Comparison of ENCODE assay signal across 7 cellular contexts in the genomic region with DNA sequence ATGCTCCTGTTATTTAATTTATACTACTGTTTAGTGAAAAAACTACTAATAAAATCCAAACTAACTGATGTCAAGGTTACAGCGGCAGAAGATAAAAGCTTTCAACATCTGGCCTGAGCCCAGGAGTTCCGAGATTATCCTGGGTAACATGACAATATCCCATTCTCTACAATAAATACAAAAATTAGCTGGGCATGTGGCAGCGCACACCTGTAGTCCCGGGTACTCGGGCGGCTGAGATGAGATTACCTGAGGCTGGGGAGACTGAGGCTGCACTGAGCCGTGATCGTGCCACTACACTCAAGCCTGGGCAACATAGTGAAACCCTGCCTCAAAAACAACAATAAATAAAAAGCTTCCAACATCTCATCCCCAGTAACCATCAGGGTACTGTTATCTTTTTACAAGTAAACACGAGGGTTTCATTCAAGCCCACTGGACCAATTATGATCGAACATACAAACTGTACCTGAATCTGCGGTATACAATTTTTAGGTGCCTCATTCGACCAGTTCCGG. TPM values are rescaled to one million over a fixed set of nuclear protein-coding genes. Genes with fewer than 3 reads are reported as not detected.
DNase-seq lines count a peak whose midpoint lies in the region; ATAC-seq and TF ChIP-seq lines count a peak whose summit lies in the region.

No MANE protein-coding gene starts in this region.

- H3K9me2 ChIP-seq in HCT116 (ENCODE audit: insufficient read depth): no peaks in the 10 kb centered on the region

- TF ChIP-seq POLR2A in HCT116 (IDR thresholded peaks at IDR 0.05; ENCODE audit: borderline replicate concordance, extremely low read depth, insufficient read depth, insufficient read length): no peak

- peaks cover 63% of the 10 kb centered on the region for H3K79me2 ChIP-seq in HCT116 (ENCODE audit: insufficient read depth, low read length)

- intact Hi-C loops in HCT116 (cut with micrococcal nuclease): no loop called here

- ATAC-seq in HCT116: no peak
- ATAC-seq in stimulated activated effector memory CD8-positive, alpha-beta T cell treated with anti-CD3 and anti-CD28 coated beads, Interleukin-12 subunit alpha, Interleukin-12 subunit beta, amount 100 ng/mL, for 72 hours: no peak
- ATAC-seq in GM21381 (IDR thresholded peaks at IDR 0.05; ENCODE audit: unreplicated experiment): no peak

- H3K9ac ChIP-seq in HCT116 (ENCODE audit: low read length): peak overlapping the region; percentile 97

- H2AFZ ChIP-seq in HCT116 (ENCODE audit: low read depth, low read length, poor library complexity, severe bottlenecking): no peak overlapping the region

- H3K4me3 ChIP-seq in HCT116 (replicated peaks in 1 of 2; ENCODE audit: low read depth in 1 of 2, low read length in 2 of 2) (peak overlapping the region; percentile 86 to 100), iPS DF 6.9 (ENCODE audit: low read length) (peak overlapping the region; percentile 93; the same call in 1 of the 2 replicates)

- H3K9me3 ChIP-seq in HCT116 (ENCODE audit: control insufficient read depth in 1 of 2, insufficient read depth in 1 of 2, low read depth in 1 of 2, low read length in 2 of 2) (no peaks in the 10 kb centered on the region), iPS DF 6.9 (ENCODE audit: control insufficient read depth, insufficient read depth, low read length) (no peaks in the 10 kb centered on the region)

- no peak for TF ChIP-seq CTCF in HCT116 (IDR thresholded peaks at IDR 0.05 in 2 of 3, conservative IDR thresholded peaks at IDR 0.05 in 1 of 3; ENCODE audit: borderline replicate concordance in 1 of 3, insufficient read depth in 1 of 3, low read depth in 2 of 3, low read length in 2 of 3)

- H3K4me2 ChIP-seq in HCT116 (ENCODE audit: low read length): peak overlapping the region; percentile 68

- peaks cover 76% of the 10 kb centered on the region for H3K4me1 Mint-ChIP-seq in activated CD4-positive, alpha-beta memory T cell treated with anti-CD3 and anti-CD28 coated beads, Interleukin-2, amount 10 ng/mL, durations not matched to agents 7 days and 5 days
- H3K4me1 Mint-ChIP-seq in stimulated activated effector memory CD8-positive, alpha-beta T cell treated with anti-CD3 and anti-CD28 coated beads, Interleukin-12 subunit alpha, Interleukin-12 subunit beta, amount 100 ng/mL, for 72 hours: peaks cover 47% of the 10 kb centered on the region

- peaks cover 47% of the 10 kb centered on the region; the same call in 1 of the 2 replicates for H4K20me1 ChIP-seq in HCT116 (ENCODE audit: insufficient read depth)

- TF ChIP-seq RAD21 in HCT116 (IDR thresholded peaks at IDR 0.05; ENCODE audit: low read depth): no peak

- no TSS peak for BruUV-seq in HCT116 (replicated peaks; lab: Mats Ljungman, UMichigan)

- DNase-seq in HCT116 (ENCODE audit: low read depth, low spot score): no peak
- no peak for DNase-seq in activated CD4-positive, alpha-beta memory T cell treated with anti-CD3 and anti-CD28 coated beads, Interleukin-2, amount 10 ng/mL, durations not matched to agents 7 days and 5 days
- no peak for DNase-seq in iPS DF 6.9 (ENCODE audit: low read depth, low spot score)
- DNase-seq in stimulated activated effector memory CD8-positive, alpha-beta T cell treated with anti-CD3 and anti-CD28 coated beads, Interleukin-12 subunit alpha, Interleukin-12 subunit beta, amount 100 ng/mL, for 72 hours (ENCODE audit: low spot score in 2 of 2): no peak
- no peak for DNase-seq in NCI-H2029 (lab: John Stamatoyannopoulos, UW)
- DNase-seq in anterior cingulate cortex (lab: John Stamatoyannopoulos, UW): no peak

- H3K27ac Mint-ChIP-seq in activated CD4-positive, alpha-beta memory T cell treated with anti-CD3 and anti-CD28 coated beads, Interleukin-2, amount 10 ng/mL, durations not matched to agents 7 days and 5 days: peak overlapping the region; percentile 98
- peak overlapping the region; percentile 98 for H3K27ac Mint-ChIP-seq in stimulated activated effector memory CD8-positive, alpha-beta T cell treated with anti-CD3 and anti-CD28 coated beads, Interleukin-12 subunit alpha, Interleukin-12 subunit beta, amount 100 ng/mL, for 72 hours

- no peaks in the 10 kb centered on the region for H3K27me3 Mint-ChIP-seq in activated CD4-positive, alpha-beta memory T cell treated with anti-CD3 and anti-CD28 coated beads, Interleukin-2, amount 10 ng/mL, durations not matched to agents 7 days and 5 days

- H3K4me3 Mint-ChIP-seq in activated CD4-positive, alpha-beta memory T cell treated with anti-CD3 and anti-CD28 coated beads, Interleukin-2, amount 10 ng/mL, durations not matched to agents 7 days and 5 days: peak overlapping the region; percentile 99
- peak overlapping the region; percentile 90 for H3K4me3 Mint-ChIP-seq in stimulated activated effector memory CD8-positive, alpha-beta T cell treated with anti-CD3 and anti-CD28 coated beads, Interleukin-12 subunit alpha, Interleukin-12 subunit beta, amount 100 ng/mL, for 72 hours

- CTCF ChIA-PET in HCT116 (lab: Charles Lee): interaction anchor here (0.9 kb wide), 1 partner anchor 35 kb away, joined by 3 read pairs; no protein-coding TSS in a partner anchor
- CTCF ChIA-PET in activated CD4-positive, alpha-beta memory T cell treated with anti-CD3 and anti-CD28 coated beads, Interleukin-2, amount 10 ng/mL, durations not matched to agents 7 days and 5 days (lab: Charles Lee): interaction anchor here (1.9 kb wide), 1 partner anchor 78 kb away, joined by 4 read pairs; a partner anchor contains a TSS

- peaks cover 7 to 21% of the 10 kb centered on the region in 2 experiments; a peak in 3 of 4 replicates for H3K4me1 ChIP-seq in HCT116 (ENCODE audit: control insufficient read depth in 1 of 2, insufficient read depth in 2 of 2, low read length in 2 of 2)
- H3K4me1 ChIP-seq in iPS DF 6.9 (ENCODE audit: control insufficient read depth, insufficient read depth, low read length): no peaks in the 10 kb centered on the region

- RAD21 ChIA-PET in HCT116 (lab: Charles Lee; ENCODE audit: low non-redundant PET in 1 of 2, low total read pairs in 2 of 2, uncharacterized antibody in 2 of 2, unreplicated experiment in 2 of 2): no interaction called here

- WGBS in iPS DF 6.9 (ENCODE audit: insufficient coverage, insufficient read length): no CpG with 5 or more reads among the region's 13 CpGs

- no peaks in the 10 kb centered on the region for H3K27me3 ChIP-seq in HCT116 (ENCODE audit: insufficient read depth, low read length)
- H3K27me3 ChIP-seq in iPS DF 6.9 (ENCODE audit: control insufficient read depth, insufficient read depth, low read length): no peaks in the 10 kb centered on the region

- peaks cover 67% of the 10 kb centered on the region for H3K36me3 Mint-ChIP-seq in activated CD4-positive, alpha-beta memory T cell treated with anti-CD3 and anti-CD28 coated beads, Interleukin-2, amount 10 ng/mL, durations not matched to agents 7 days and 5 days (ENCODE audit: low read depth)
- peaks cover 69% of the 10 kb centered on the region for H3K36me3 Mint-ChIP-seq in stimulated activated effector memory CD8-positive, alpha-beta T cell treated with anti-CD3 and anti-CD28 coated beads, Interleukin-12 subunit alpha, Interleukin-12 subunit beta, amount 100 ng/mL, for 72 hours

- peaks cover 47 to 57% of the 10 kb centered on the region in 2 experiments for H3K36me3 ChIP-seq in HCT116 (ENCODE audit: control insufficient read depth in 1 of 2, insufficient read depth in 2 of 2, low read length in 2 of 2)
- H3K36me3 ChIP-seq in iPS DF 6.9 (ENCODE audit: control insufficient read depth, insufficient read depth, low read length): peaks cover 44% of the 10 kb centered on the region; the same call in 1 of the 2 replicates

- H3K27ac ChIP-seq in HCT116 (ENCODE audit: low read depth, low read length): peak overlapping the region; percentile 94; the same call in 1 of the 2 replicates
- H3K27ac ChIP-seq in iPS DF 6.9 (ENCODE audit: low read length): no peak overlapping the region

- no peaks in the 10 kb centered on the region for H3K9me3 Mint-ChIP-seq in activated CD4-positive, alpha-beta memory T cell treated with anti-CD3 and anti-CD28 coated beads, Interleukin-2, amount 10 ng/mL, durations not matched to agents 7 days and 5 days
- H3K9me3 Mint-ChIP-seq in stimulated activated effector memory CD8-positive, alpha-beta T cell treated with anti-CD3 and anti-CD28 coated beads, Interleukin-12 subunit alpha, Interleukin-12 subunit beta, amount 100 ng/mL, for 72 hours: no peaks in the 10 kb centered on the region

- POLR2A ChIA-PET in HCT116 (lab: Charles Lee): interaction anchor here (1.1 kb wide), 1 partner anchor 9 kb away, joined by 3 read pairs; no protein-coding TSS in a partner anchor
- POLR2A ChIA-PET in activated CD4-positive, alpha-beta memory T cell treated with anti-CD3 and anti-CD28 coated beads, Interleukin-2, amount 10 ng/mL, durations not matched to agents 7 days and 5 days (lab: Charles Lee): interaction anchor here (1.0 to 4.5 kb wide), 7 partner anchors 9 to 1037 kb away, joined by 3 to 19 read pairs (median 9); a partner anchor contains a TSS

TF ChIP-seq in HCT116, 20 proteins besides CTCF, POLR2A, EP300 and RAD21 (continues in another document):
- TF ChIP-seq YY1 (IDR thresholded peaks at IDR 0.05; ENCODE audit: extremely low read depth, insufficient replicate concordance, low read depth, low read length) (no peak), POLR2AphosphoS5 (IDR thresholded peaks at IDR 0.05; ENCODE audit: low read depth, low read length) (no peak; the same call in 1 of the 2 replicates), ZNF274 (IDR thresholded peaks at IDR 0.05; ENCODE audit: low read depth, low read length) (no peak)

RNA-seq across cellular contexts. Expression of a gene that starts 1.3 kb away (rescaled TPM):
- total RNA-seq in HCT116 (2021; ENCODE audit: unreplicated experiment): 1,279 TPM
- 5,000 and 5,239 TPM in 2 replicates for polyA plus RNA-seq in HCT116 (2012)
- 1,000 to 10,000 TPM; 1,494 to 1,565 TPM for total RNA-seq in activated CD4-positive, alpha-beta memory T cell treated with anti-CD3 and anti-CD28 coated beads, Interleukin-2, amount 10 ng/mL, durations not matched to agents 7 days and 5 days

RNA-seq across cellular contexts. Expression of a gene that starts 7.4 kb away (rescaled TPM):
- total RNA-seq in HCT116 (2021; ENCODE audit: unreplicated experiment): not detected
- polyA plus RNA-seq in HCT116 (2012): 0.01 and 0.03 TPM in 2 replicates
- total RNA-seq in activated CD4-positive, alpha-beta memory T cell treated with anti-CD3 and anti-CD28 coated beads, Interleukin-2, amount 10 ng/mL, durations not matched to agents 7 days and 5 days: 1 to 10 TPM; 4.4 to 4.6 TPM

RNA-seq across cellular contexts. Expression of a gene that starts 35.6 kb away (rescaled TPM):
- total RNA-seq in HCT116 (2021; ENCODE audit: unreplicated experiment): 53.5 TPM
- polyA plus RNA-seq in HCT116 (2012): 16.5 and 18.9 TPM in 2 replicates
- 10 to 100 TPM; 76.6 to 77.7 TPM for total RNA-seq in activated CD4-positive, alpha-beta memory T cell treated with anti-CD3 and anti-CD28 coated beads, Interleukin-2, amount 10 ng/mL, durations not matched to agents 7 days and 5 days
